ENCODE assay signal across 20 cellular contexts in genomic region chr2:14544247-14544646, GRCh38.
DNase-seq lines count a peak whose midpoint lies in the region; ATAC-seq, FAIRE-seq and TF ChIP-seq lines count a peak whose summit lies in the region.
"Had no signal": no experiment of that assay in that cellular context is flagged by ENCODE, and none has a peak within 500 bp of the region (broad histone marks: within the 10 kb centered on the region; RNA-seq: fewer than 3 reads in every experiment).

No MANE protein-coding gene starts in this region.

- no peak for TF ChIP-seq POLR2A in GM12891 (IDR thresholded peaks at IDR 0.05; ENCODE audit: low read depth, low read length)

- H3K27ac ChIP-seq in VCaP: peak overlapping the region; percentile 65; the same call in 1 of the 2 replicates
- H3K27ac ChIP-seq: A549, GM23248 had no signal

- FAIRE-seq in GM12891 (lab: Jason Lieb, UNC): no peak
- FAIRE-seq: A549, D721Med, G401.6, H54 had no signal

- H3K4me1 Mint-ChIP-seq in activated CD4-positive, alpha-beta T cell treated with anti-CD3 and anti-CD28 coated beads, Interleukin-2, amount 10 ng/mL, durations not matched to agents 24 days and 14 days: no peaks in the 10 kb centered on the region
- H3K4me1 Mint-ChIP-seq: CD14-positive monocyte, IgD-negative memory B cell had no signal

- DNase-seq in GM12891 (ENCODE audit: insufficient read length, low spot score) (no peak), MV-4-11 (lab: John Stamatoyannopoulos, UW) (peak; percentile 70), superior temporal gyrus (ENCODE audit: extremely low spot score) (no peak)
- no peak for DNase-seq in activated CD4-positive, alpha-beta T cell treated with anti-CD3 and anti-CD28 coated beads, Interleukin-2, amount 10 ng/mL, durations not matched to agents 24 days and 14 days
- DNase-seq: CD8-positive, alpha-beta T cell; COR-L47; DMS153; DMS79 treated with DMSO at 0.1 percent for 48 hours; EL; GM23248; KG1 had no signal

- intact Hi-C loops in activated CD4-positive, alpha-beta T cell treated with anti-CD3 and anti-CD28 coated beads, Interleukin-2, amount 10 ng/mL, durations not matched to agents 24 days and 14 days (cut with micrococcal nuclease): no loop called here

- H3K36me3 Mint-ChIP-seq in activated CD4-positive, alpha-beta T cell treated with anti-CD3 and anti-CD28 coated beads, Interleukin-2, amount 10 ng/mL, durations not matched to agents 24 days and 14 days (ENCODE audit: low read depth): no peaks in the 10 kb centered on the region
- H3K36me3 Mint-ChIP-seq: CD14-positive monocyte; CD8-positive, alpha-beta T cell; IgD-negative memory B cell had no signal

- no peak overlapping the region for H3K4me3 Mint-ChIP-seq in activated CD4-positive, alpha-beta T cell treated with anti-CD3 and anti-CD28 coated beads, Interleukin-2, amount 10 ng/mL, durations not matched to agents 24 days and 14 days
- H3K4me3 Mint-ChIP-seq: CD14-positive monocyte; CD8-positive, alpha-beta T cell; IgD-negative memory B cell had no signal

- TF ChIP-seq CTCF in VCaP (conservative IDR thresholded peaks at IDR 0.05): no peak

- H3K27me3 Mint-ChIP-seq in activated CD4-positive, alpha-beta T cell treated with anti-CD3 and anti-CD28 coated beads, Interleukin-2, amount 10 ng/mL, durations not matched to agents 24 days and 14 days: no peaks in the 10 kb centered on the region
- H3K27me3 Mint-ChIP-seq: IgD-negative memory B cell had no signal

- H3K27ac Mint-ChIP-seq in activated CD4-positive, alpha-beta T cell treated with anti-CD3 and anti-CD28 coated beads, Interleukin-2, amount 10 ng/mL, durations not matched to agents 24 days and 14 days: no peak overlapping the region
- H3K27ac Mint-ChIP-seq: CD14-positive monocyte; CD8-positive, alpha-beta T cell; IgD-negative memory B cell had no signal

- ATAC-seq in GM18858 (IDR thresholded peaks at IDR 0.05; ENCODE audit: unreplicated experiment): no peak
- ATAC-seq: A549; CD8-positive, alpha-beta T cell; HCT116 had no signal

- H3K9me3 Mint-ChIP-seq in activated CD4-positive, alpha-beta T cell treated with anti-CD3 and anti-CD28 coated beads, Interleukin-2, amount 10 ng/mL, durations not matched to agents 24 days and 14 days: no peaks in the 10 kb centered on the region

TF ChIP-seq in GM12891, 5 proteins besides CTCF, POLR2A, EP300 and RAD21:
- TF ChIP-seq SPI1 (IDR thresholded peaks at IDR 0.05; ENCODE audit: low read depth, low read length) (peak; percentile 48; the same call in 1 of the 2 replicates), POU2F2 (IDR thresholded peaks at IDR 0.05; ENCODE audit: low read depth, low read length) (no peak)
